Comparison of ENCODE assay signal across 19 cellular contexts in the genomic region with DNA sequence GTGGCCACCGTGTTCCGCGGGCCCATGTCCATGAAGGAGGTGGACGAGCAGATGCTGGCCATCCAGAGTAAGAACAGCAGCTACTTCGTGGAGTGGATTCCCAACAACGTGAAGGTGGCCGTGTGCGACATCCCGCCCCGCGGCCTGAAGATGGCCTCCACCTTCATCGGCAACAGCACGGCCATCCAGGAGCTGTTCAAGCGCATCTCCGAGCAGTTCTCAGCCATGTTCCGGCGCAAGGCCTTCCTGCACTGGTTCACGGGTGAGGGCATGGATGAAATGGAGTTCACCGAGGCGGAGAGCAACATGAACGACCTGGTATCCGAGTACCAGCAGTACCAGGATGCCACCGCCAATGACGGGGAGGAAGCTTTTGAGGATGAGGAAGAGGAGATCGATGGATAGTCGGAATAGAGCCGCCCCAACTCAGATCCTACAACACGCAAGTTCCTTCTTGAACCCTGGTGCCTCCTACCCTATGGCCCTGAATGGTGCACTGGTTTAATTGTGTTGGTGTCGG.
"Had no signal": no experiment of that assay in that cellular context is flagged by ENCODE, and none has a peak within 500 bp of the region (broad histone marks: within the 10 kb centered on the region; RNA-seq: fewer than 3 reads in every experiment).

No MANE protein-coding gene starts in this region.

- ATAC-seq: activated CD8-positive, alpha-beta T cell treated with anti-CD3 and anti-CD28 coated beads for 36 hours; effector memory CD8-positive, alpha-beta T cell; gastrocnemius medialis; mucosa of descending colon; naive thymus-derived CD4-positive, alpha-beta T cell had no signal

- H3K4me1 ChIP-seq: parathyroid adenoma had no signal

- DNase-seq: activated B cell treated with CpG ODN at 0.5 μM for 24 hours; activated CD4-positive, alpha-beta T cell treated with anti-CD3 and anti-CD28 coated beads for 48 hours; activated CD8-positive, alpha-beta T cell treated with anti-CD3 and anti-CD28 coated beads for 36 hours; activated naive CD4-positive, alpha-beta T cell; activated naive CD8-positive, alpha-beta T cell treated with anti-CD3 and anti-CD28 coated beads, Interleukin-2, amount 10 ng/mL, durations not matched to agents 7 days and 5 days; activated T-cell treated with anti-CD3 and anti-CD28 coated beads for 4 hours; anterior cingulate cortex; dermis blood vessel endothelial cell; effector memory CD8-positive, alpha-beta T cell; erythroblast; gastrocnemius medialis; heart right ventricle; mucosa of descending colon; naive thymus-derived CD4-positive, alpha-beta T cell; small intestine; stimulated activated CD4-positive, alpha-beta T cell treated with anti-CD3 and anti-CD28 coated beads, Interleukin-4, amount 100 ng/mL, for 24 hours; stimulated activated naive CD4-positive, alpha-beta T cell had no signal

- H3K9me3 Mint-ChIP-seq: activated B cell treated with CpG ODN at 0.5 μM for 24 hours; activated CD8-positive, alpha-beta T cell treated with anti-CD3 and anti-CD28 coated beads for 36 hours; activated naive CD8-positive, alpha-beta T cell treated with anti-CD3 and anti-CD28 coated beads, Interleukin-2, amount 10 ng/mL, durations not matched to agents 7 days and 5 days; effector memory CD8-positive, alpha-beta T cell; naive thymus-derived CD4-positive, alpha-beta T cell; type B pancreatic cell had no signal

- H3K27ac ChIP-seq: gastrocnemius medialis, parathyroid adenoma had no signal

- H3K27me3 ChIP-seq: gastrocnemius medialis, heart right ventricle had no signal

- H3K4me3 ChIP-seq: gastrocnemius medialis, heart right ventricle, mucosa of descending colon had no signal

- H3K9ac ChIP-seq: parathyroid adenoma had no signal

- H3K27ac Mint-ChIP-seq: activated B cell treated with CpG ODN at 0.5 μM for 24 hours; activated CD8-positive, alpha-beta T cell treated with anti-CD3 and anti-CD28 coated beads for 36 hours; activated naive CD8-positive, alpha-beta T cell treated with anti-CD3 and anti-CD28 coated beads, Interleukin-2, amount 10 ng/mL, durations not matched to agents 7 days and 5 days; effector memory CD8-positive, alpha-beta T cell; naive thymus-derived CD4-positive, alpha-beta T cell; type B pancreatic cell had no signal

- H3K27me3 Mint-ChIP-seq: activated B cell treated with CpG ODN at 0.5 μM for 24 hours; activated CD8-positive, alpha-beta T cell treated with anti-CD3 and anti-CD28 coated beads for 36 hours; activated naive CD8-positive, alpha-beta T cell treated with anti-CD3 and anti-CD28 coated beads, Interleukin-2, amount 10 ng/mL, durations not matched to agents 7 days and 5 days; effector memory CD8-positive, alpha-beta T cell; naive thymus-derived CD4-positive, alpha-beta T cell; type B pancreatic cell had no signal

- H3K4me3 Mint-ChIP-seq: activated B cell treated with CpG ODN at 0.5 μM for 24 hours; activated CD8-positive, alpha-beta T cell treated with anti-CD3 and anti-CD28 coated beads for 36 hours; activated naive CD8-positive, alpha-beta T cell treated with anti-CD3 and anti-CD28 coated beads, Interleukin-2, amount 10 ng/mL, durations not matched to agents 7 days and 5 days; effector memory CD8-positive, alpha-beta T cell; naive thymus-derived CD4-positive, alpha-beta T cell; type B pancreatic cell had no signal

- H3K9me3 ChIP-seq: gastrocnemius medialis, heart right ventricle, mucosa of descending colon had no signal

- H2AFZ ChIP-seq: parathyroid adenoma had no signal
